In genomic region chr3:174330303-174330702, GRCh38 we compare ENCODE assay signal across 11 cellular contexts.
A peak's percentile ranks its signal among the peaks of the same experiment; 100 is the strongest.
DNase-seq lines count a peak whose midpoint lies in the region; ATAC-seq and TF ChIP-seq lines count a peak whose summit lies in the region.
"Had no signal": no experiment of that assay in that cellular context is flagged by ENCODE, and none has a peak within 500 bp of the region (broad histone marks: within the 10 kb centered on the region; RNA-seq: fewer than 3 reads in every experiment).

No MANE protein-coding gene starts in this region.

- no peak overlapping the region for H2AFZ ChIP-seq in hepatocyte
- H2AFZ ChIP-seq: PC-9 had no signal

- no peak overlapping the region for H3K4me3 ChIP-seq in choroid plexus epithelial cell (ENCODE audit: low read depth, low read length)
- H3K4me3 ChIP-seq in hepatocyte = no peak overlapping the region
- H3K4me3 ChIP-seq: PC-9 had no signal

- H3K27ac ChIP-seq in hepatocyte = no peak overlapping the region
- H3K27ac ChIP-seq: PC-9 had no signal

- no peaks in the 10 kb centered on the region for H3K36me3 ChIP-seq in hepatocyte (replicated peaks; ENCODE audit: insufficient read depth, low read depth)

- no peaks in the 10 kb centered on the region for H3K79me2 ChIP-seq in hepatocyte

- no peaks in the 10 kb centered on the region for H3K36me3 Mint-ChIP-seq in osteocyte (ENCODE audit: unreplicated experiment)
- H3K36me3 Mint-ChIP-seq in activated CD8-positive, alpha-beta memory T cell treated with anti-CD3 and anti-CD28 coated beads, Interleukin-2, amount 10 ng/mL, durations not matched to agents 7 days and 5 days = no peaks in the 10 kb centered on the region

- DNase-seq in Daoy (ENCODE audit: low read depth) (peak; percentile 72), NCI-H146 treated with DMSO at 0.1 percent for 48 hours (lab: John Stamatoyannopoulos, UW; ENCODE audit: unreplicated experiment) (peak; percentile 50), choroid plexus epithelial cell (ENCODE audit: low read depth) (peak; percentile 51), osteocyte (ENCODE audit: extremely low spot score, unreplicated experiment) (no peak), hepatocyte (ENCODE audit: low spot score) (no peak), D341Med (ENCODE audit: low spot score) (no peak)
- no peak for DNase-seq in activated CD8-positive, alpha-beta memory T cell treated with anti-CD3 and anti-CD28 coated beads, Interleukin-2, amount 10 ng/mL, durations not matched to agents 7 days and 5 days
- DNase-seq: NCI-H2029 treated with DMSO at 0.1 percent for 48 hours had no signal

- H3K4me1 Mint-ChIP-seq in osteocyte (ENCODE audit: unreplicated experiment) = peaks cover 50% of the 10 kb centered on the region
- no peaks in the 10 kb centered on the region for H3K4me1 Mint-ChIP-seq in activated CD8-positive, alpha-beta memory T cell treated with anti-CD3 and anti-CD28 coated beads, Interleukin-2, amount 10 ng/mL, durations not matched to agents 7 days and 5 days

- H4K20me1 ChIP-seq in hepatocyte (ENCODE audit: insufficient read depth, poor library complexity, severe bottlenecking) = no peaks in the 10 kb centered on the region

- H3K4me1 ChIP-seq in hepatocyte (ENCODE audit: insufficient read depth) = no peaks in the 10 kb centered on the region

- no peaks in the 10 kb centered on the region for H3K9me2 ChIP-seq in hepatocyte (replicated peaks; ENCODE audit: insufficient read depth)

- no peak overlapping the region for H3K4me3 Mint-ChIP-seq in osteocyte (ENCODE audit: unreplicated experiment)
- H3K4me3 Mint-ChIP-seq in activated CD8-positive, alpha-beta memory T cell treated with anti-CD3 and anti-CD28 coated beads, Interleukin-2, amount 10 ng/mL, durations not matched to agents 7 days and 5 days = no peak overlapping the region
- H3K4me3 Mint-ChIP-seq: nephron had no signal

- no peak overlapping the region for H3K4me2 ChIP-seq in hepatocyte
- H3K4me2 ChIP-seq: PC-9 had no signal

- CTCF ChIA-PET in activated CD8-positive, alpha-beta memory T cell treated with anti-CD3 and anti-CD28 coated beads, Interleukin-2, amount 10 ng/mL, durations not matched to agents 7 days and 5 days (lab: Charles Lee) = no interaction called here

- H3K27me3 Mint-ChIP-seq in osteocyte (ENCODE audit: unreplicated experiment) = no peaks in the 10 kb centered on the region
- no peaks in the 10 kb centered on the region for H3K27me3 Mint-ChIP-seq in activated CD8-positive, alpha-beta memory T cell treated with anti-CD3 and anti-CD28 coated beads, Interleukin-2, amount 10 ng/mL, durations not matched to agents 7 days and 5 days

- TF ChIP-seq CTCF in choroid plexus epithelial cell (conservative IDR thresholded peaks at IDR 0.05; ENCODE audit: low read depth, low read length) (no peak), osteocyte (IDR thresholded peaks at IDR 0.05) (no peak), hepatocyte (IDR thresholded peaks at IDR 0.05; ENCODE audit: poor library complexity) (no peak)

- H3K9me3 ChIP-seq in hepatocyte (ENCODE audit: low read depth) = no peaks in the 10 kb centered on the region

- peaks cover 6% of the 10 kb centered on the region for H3K9me3 Mint-ChIP-seq in osteocyte (ENCODE audit: unreplicated experiment)
- peaks cover 7% of the 10 kb centered on the region for H3K9me3 Mint-ChIP-seq in activated CD8-positive, alpha-beta memory T cell treated with anti-CD3 and anti-CD28 coated beads, Interleukin-2, amount 10 ng/mL, durations not matched to agents 7 days and 5 days (ENCODE audit: low read depth)

- H3K27ac Mint-ChIP-seq in osteocyte (ENCODE audit: unreplicated experiment) = peak overlapping the region; percentile 69
- no peak overlapping the region for H3K27ac Mint-ChIP-seq in activated CD8-positive, alpha-beta memory T cell treated with anti-CD3 and anti-CD28 coated beads, Interleukin-2, amount 10 ng/mL, durations not matched to agents 7 days and 5 days
- H3K27ac Mint-ChIP-seq: nephron had no signal

- no peak for ATAC-seq in GM18867 (IDR thresholded peaks at IDR 0.05; ENCODE audit: unreplicated experiment)
- no peak for ATAC-seq in activated CD8-positive, alpha-beta memory T cell treated with anti-CD3 and anti-CD28 coated beads, Interleukin-2, amount 10 ng/mL, durations not matched to agents 7 days and 5 days

- H3K27me3 ChIP-seq in hepatocyte = no peaks in the 10 kb centered on the region

Comparison
In these comparisons a context has a peak if more than half of its experiments do, and no peak if none do; other contexts are left out.
1. DNase-seq: peak in Daoy (single experiment), NCI-H146 treated with DMSO at 0.1 percent for 48 hours (single experiment) and choroid plexus epithelial cell (single experiment); none in osteocyte (single experiment), hepatocyte (single experiment), D341Med (single experiment) and activated CD8-positive, alpha-beta memory T cell treated with anti-CD3 and anti-CD28 coated beads, Interleukin-2, amount 10 ng/mL, durations not matched to agents 7 days and 5 days (single experiment).